Comparison of ENCODE assay signal across 33 cellular contexts in genomic region chr12:109218996-109219395, GRCh38.
DNase-seq lines count a peak whose midpoint lies in the region; ATAC-seq, FAIRE-seq and TF ChIP-seq lines count a peak whose summit lies in the region.
"Had no signal": no experiment of that assay in that cellular context is flagged by ENCODE, and none has a peak within 500 bp of the region (broad histone marks: within the 10 kb centered on the region; RNA-seq: fewer than 3 reads in every experiment).

No MANE protein-coding gene starts in this region.

- H3K9ac ChIP-seq in HepG2 (ENCODE audit: insufficient read depth, low read depth, low read length) (no peak overlapping the region), K562 (ENCODE audit: insufficient read depth in 1 of 2, low read depth in 2 of 2, low read length in 2 of 2) (no peak overlapping the region)
- H3K9ac ChIP-seq: BLaER1; BLaER1 treated with 17β-estradiol and CSF1 and Interleukin-3, amounts not matched to agents 10 nM and 100 nM had no signal

- CTCF ChIA-PET in HepG2 (lab: Yijun Ruan, JAX; ENCODE audit: low intra/inter-chr PET ratio, low total read pairs), result no interaction called here
- CTCF ChIA-PET in K562 (lab: Yijun Ruan, JAX; ENCODE audit: low intra/inter-chr PET ratio), result no interaction called here

- H3K27me3 ChIP-seq in HepG2 (ENCODE audit: control insufficient read depth in 1 of 2, insufficient read depth in 2 of 2, low read length in 2 of 2) (no peaks in the 10 kb centered on the region), right lobe of liver (no peaks in the 10 kb centered on the region), K562 (ENCODE audit: control insufficient read depth in 2 of 2, insufficient read depth in 2 of 2, low read length in 2 of 2) (peaks cover 9 to 42% of the 10 kb centered on the region in 2 experiments), upper lobe of right lung (no peaks in the 10 kb centered on the region)
- H3K27me3 ChIP-seq: BE2C; BLaER1; BLaER1 treated with 17β-estradiol and CSF1 and Interleukin-3, amounts not matched to agents 10 nM and 100 nM had no signal

- H3K36me3 ChIP-seq in HepG2 (replicated peaks in 1 of 2; ENCODE audit: control insufficient read depth in 1 of 2, insufficient read depth in 2 of 2, low read length in 2 of 2), result peaks cover 1 to 10% of the 10 kb centered on the region in 2 experiments; a peak in 3 of 5 replicates
- H3K36me3 ChIP-seq in right lobe of liver, result peaks cover 0 to 99% (median 55%) of the 10 kb centered on the region in 4 donors
- no peaks in the 10 kb centered on the region for H3K36me3 ChIP-seq in K562 (ENCODE audit: control insufficient read depth, insufficient read depth, low read length)
- peaks cover 77% of the 10 kb centered on the region for H3K36me3 ChIP-seq in upper lobe of right lung
- H3K36me3 ChIP-seq: BE2C; BLaER1; BLaER1 treated with 17β-estradiol and CSF1 and Interleukin-3, amounts not matched to agents 10 nM and 100 nM had no signal

- TF ChIP-seq CTCF in HepG2 (CRISPR knock-in tag; IDR thresholded peaks at IDR 0.05), result no peak
- TF ChIP-seq CTCF in right lobe of liver (IDR thresholded peaks at IDR 0.05), result no peak
- TF ChIP-seq CTCF in K562 (IDR thresholded peaks at IDR 0.05 in 2 of 3, conservative IDR thresholded peaks at IDR 0.05 in 1 of 3; ENCODE audit: insufficient read depth in 2 of 3, low read depth in 1 of 3, low read length in 3 of 3), result no peak
- no peak for TF ChIP-seq CTCF in upper lobe of right lung (IDR thresholded peaks at IDR 0.05)

- TF ChIP-seq RAD21 in HepG2 (CRISPR knock-in tag; IDR thresholded peaks at IDR 0.05) (no peak), K562 (CRISPR knock-in tag; conservative IDR thresholded peaks at IDR 0.05 in 1 of 2, IDR thresholded peaks at IDR 0.05 in 1 of 2) (no peak)

- BruUV-seq in HepG2 (replicated peaks; lab: Mats Ljungman, UMichigan), result no TSS peak
- no TSS peak for BruUV-seq in K562 (replicated peaks; lab: Mats Ljungman, UMichigan)

- POLR2A ChIA-PET in HepG2 (lab: Yijun Ruan, JAX), result no interaction called here
- POLR2A ChIA-PET in K562 (lab: Yijun Ruan, JAX), result interaction anchor here (0.5 to 0.6 kb wide), 2 partner anchors 11 to 218 kb away, joined by 3 read pairs; no protein-coding TSS in a partner anchor

- in situ Hi-C loops in HepG2 (cut with HindIII; ENCODE audit: extremely low pct_ligation_motif_present, low pct_unique_long_range_greater_than_20kb), result no loop called here
- in situ Hi-C loops in K562 (cut with MboI), result no loop called here

- 95% methylated on average over 6 of the region's 6 CpGs for WGBS in HepG2 (ENCODE audit: low lambda C conversion rate)
- WGBS in right lobe of liver (ENCODE audit: insufficient coverage, low coverage, low lambda C conversion rate, missing lambda C conversion rate), result 77% methylated on average over 5 of the region's 6 CpGs
- 5% methylated on average over 6 of the region's 6 CpGs for WGBS in K562 (ENCODE audit: insufficient coverage, low coverage, missing lambda C conversion rate)

- ATAC-seq in HepG2 (no peak), right lobe of liver (no peak), K562 (no peak), upper lobe of right lung (no peak)
- ATAC-seq: A549; CD8-positive, alpha-beta T cell had no signal

- H3K79me2 ChIP-seq in HepG2 (ENCODE audit: insufficient read depth, low read length) (no peaks in the 10 kb centered on the region), K562 (ENCODE audit: control insufficient read depth, insufficient read depth, low read length) (no peaks in the 10 kb centered on the region)

- no peak overlapping the region for H3K27ac ChIP-seq in HepG2 (ENCODE audit: extremely low read length, insufficient read depth, low read length)
- no peak overlapping the region for H3K27ac ChIP-seq in right lobe of liver
- H3K27ac ChIP-seq in K562 (ENCODE audit: extremely low read depth, low read depth, low read length), result no peak overlapping the region
- no peak overlapping the region for H3K27ac ChIP-seq in upper lobe of right lung
- H3K27ac ChIP-seq: 22Rv1; A549; BLaER1; BLaER1 treated with 17β-estradiol and CSF1 and Interleukin-3, amounts not matched to agents 10 nM and 100 nM; C4-2B had no signal

- no peaks in the 10 kb centered on the region for H3K9me1 ChIP-seq in K562 (ENCODE audit: control insufficient read depth, insufficient read depth, low read length)

- DNase-seq in HepG2 (ENCODE audit: low spot score) (no peak), right lobe of liver (no peak), K562 (ENCODE audit: extremely low read depth in 1 of 4, low spot score in 3 of 4) (no peak), posterior vena cava (ENCODE audit: low spot score) (peak; percentile 42), upper lobe of right lung (no peak)
- no peak for DNase-seq in activated CD4-positive, CD25-positive, alpha-beta regulatory T cell treated with anti-CD3 and anti-CD28 coated beads, Interleukin-2, amount 50 U/mL, for 72 hours
- DNase-seq: 8988T; ACHN; AML-193; BE2C; C1 segment of cervical spinal cord; Caco-2; Calu3; CD4-positive, alpha-beta memory T cell; CD4-positive, alpha-beta T cell; CD4-positive, CD25-positive, alpha-beta regulatory T cell; CD8-positive, alpha-beta memory T cell; CD8-positive, alpha-beta T cell; COR-L47; DMS 273 treated with DMSO at 0.1 percent for 48 hours; DMS153; DMS53; DMS79; DMS79 treated with DMSO at 0.1 percent for 48 hours; DND-41; EL had no signal

- H4K20me1 ChIP-seq in HepG2 (ENCODE audit: insufficient read depth, low read length) (no peaks in the 10 kb centered on the region), K562 (replicated peaks; ENCODE audit: control insufficient read depth, insufficient read depth, low read length) (no peaks in the 10 kb centered on the region; the same call in 1 of the 2 replicates)
- H4K20me1 ChIP-seq: BLaER1 had no signal

- intact Hi-C loops in HepG2 (cut with micrococcal nuclease; ENCODE audit: unreplicated experiment) (no loop called here), right lobe of liver (cut with DNase I) (no loop called here), K562 (cut with micrococcal nuclease) (no loop called here), posterior vena cava (cut with DNase I) (no loop called here), upper lobe of right lung (cut with DNase I) (no loop called here)

- H3K4me3 ChIP-seq in HepG2 (replicated peaks in 1 of 3; ENCODE audit: insufficient read depth in 1 of 3, low read depth in 2 of 3, low read length in 3 of 3), result no peak overlapping the region
- H3K4me3 ChIP-seq in right lobe of liver, result no peak overlapping the region
- H3K4me3 ChIP-seq in K562, result no peak overlapping the region
- H3K4me3 ChIP-seq in upper lobe of right lung, result no peak overlapping the region
- H3K4me3 ChIP-seq: A549; BLaER1; BLaER1 treated with 17β-estradiol and CSF1 and Interleukin-3, amounts not matched to agents 10 nM and 100 nM had no signal

- FAIRE-seq in HepG2 (lab: Jason Lieb, UNC) (no peak), K562 (lab: Jason Lieb, UNC) (no peak)
- FAIRE-seq: A204.1, A549, D721Med had no signal

- no peak overlapping the region for H3K4me2 ChIP-seq in HepG2 (ENCODE audit: low read depth, low read length)
- H3K4me2 ChIP-seq in K562 (ENCODE audit: insufficient read depth, low read length), result no peak overlapping the region
- H3K4me2 ChIP-seq: A549; BLaER1; BLaER1 treated with 17β-estradiol and CSF1 and Interleukin-3, amounts not matched to agents 10 nM and 100 nM had no signal

- TF ChIP-seq EP300 in HepG2 (IDR thresholded peaks at IDR 0.05; ENCODE audit: low read depth in 2 of 2, low read length in 2 of 2), result no peak
- TF ChIP-seq EP300 in HepG2 (CRISPR knock-in tag; IDR thresholded peaks at IDR 0.05; ENCODE audit: borderline replicate concordance), result no peak
- TF ChIP-seq EP300 in K562 (IDR thresholded peaks at IDR 0.05; ENCODE audit: low read length), result no peak

- no peaks in the 10 kb centered on the region for H3K9me3 ChIP-seq in HepG2 (ENCODE audit: low read length)
- H3K9me3 ChIP-seq in right lobe of liver, result no peaks in the 10 kb centered on the region
- H3K9me3 ChIP-seq in K562 (replicated peaks; ENCODE audit: control insufficient read depth, insufficient read depth, low read depth, low read length), result no peaks in the 10 kb centered on the region
- no peaks in the 10 kb centered on the region for H3K9me3 ChIP-seq in upper lobe of right lung
- H3K9me3 ChIP-seq: A549; BE2C; BLaER1; BLaER1 treated with 17β-estradiol and CSF1 and Interleukin-3, amounts not matched to agents 10 nM and 100 nM; Caco-2 had no signal

- TF ChIP-seq POLR2A in HepG2 (IDR thresholded peaks at IDR 0.05; ENCODE audit: insufficient read depth in 1 of 2, low read depth in 2 of 2, low read length in 2 of 2) (no peak), right lobe of liver (IDR thresholded peaks at IDR 0.05) (no peak), K562 (conservative IDR thresholded peaks at IDR 0.05) (no peak)

- H3K4me1 ChIP-seq in HepG2 (ENCODE audit: insufficient read depth, low read length), result no peaks in the 10 kb centered on the region
- H3K4me1 ChIP-seq in right lobe of liver, result no peaks in the 10 kb centered on the region
- peaks cover 0 to 6% of the 10 kb centered on the region in 2 experiments; a peak in 1 of 5 replicates for H3K4me1 ChIP-seq in K562 (replicated peaks in 1 of 2; ENCODE audit: control insufficient read depth in 2 of 2, insufficient read depth in 2 of 2, low read length in 2 of 2)
- H3K4me1 ChIP-seq in upper lobe of right lung, result no peaks in the 10 kb centered on the region
- H3K4me1 ChIP-seq: A549; BE2C; BLaER1; BLaER1 treated with 17β-estradiol and CSF1 and Interleukin-3, amounts not matched to agents 10 nM and 100 nM; Caco-2 had no signal

- no peak overlapping the region for H2AFZ ChIP-seq in HepG2 (ENCODE audit: low read length)
- H2AFZ ChIP-seq in K562 (ENCODE audit: low read depth, low read length), result no peak overlapping the region

TF ChIP-seq in K562, 482 proteins besides CTCF, POLR2A, EP300 and RAD21 (continues in another document):
- no peak for TF ChIP-seq ZNF780A (CRISPR knock-in tag; IDR thresholded peaks at IDR 0.05)
- TF ChIP-seq ZNF512 (tag; IDR thresholded peaks at IDR 0.05), result no peak
